10 cellular contexts compared by ENCODE assay signal in genomic region chr4:152460488-152460887, GRCh38.
DNase-seq lines count a peak whose midpoint lies in the region; ATAC-seq, FAIRE-seq and TF ChIP-seq lines count a peak whose summit lies in the region.
"Had no signal": no experiment of that assay in that cellular context is flagged by ENCODE, and none has a peak within 500 bp of the region (broad histone marks: within the 10 kb centered on the region; RNA-seq: fewer than 3 reads in every experiment).

No MANE protein-coding gene starts in this region.

- TF ChIP-seq CTCF in kidney (IDR thresholded peaks at IDR 0.05; ENCODE audit: borderline replicate concordance, extremely low read depth, insufficient read depth): no peak

- no peak for FAIRE-seq in kidney (lab: Jason Lieb, UNC)

- H3K27ac ChIP-seq in BLaER1 treated with 17β-estradiol and CSF1 and Interleukin-3, amounts not matched to agents 10 nM and 100 nM: peak overlapping the region; percentile 86 to 97 (median 93)
- H3K27ac ChIP-seq in kidney (ENCODE audit: low read depth in 2 of 2, low read length in 2 of 2): no peak overlapping the region

- peak overlapping the region; percentile 69 to 92 (median 78) for H3K4me2 ChIP-seq in BLaER1 treated with 17β-estradiol and CSF1 and Interleukin-3, amounts not matched to agents 10 nM and 100 nM

- peaks cover 0 to 5% (median 0%) of the 10 kb centered on the region in 11 experiments; a peak in 5 of 22 replicates for H4K20me1 ChIP-seq in BLaER1 treated with 17β-estradiol and CSF1 and Interleukin-3, amounts not matched to agents 10 nM and 100 nM

- 0 out of 22 replicates have a peak, but pooled peaks cover 0 to 5% (median 0%) of the 10 kb centered on the region in 11 experiments for H3K36me3 ChIP-seq in BLaER1 treated with 17β-estradiol and CSF1 and Interleukin-3, amounts not matched to agents 10 nM and 100 nM
- no peaks in the 10 kb centered on the region for H3K36me3 ChIP-seq in kidney (ENCODE audit: control insufficient read depth in 1 of 2, insufficient read depth in 2 of 2, low read length in 2 of 2)

- H3K27me3 ChIP-seq in BLaER1 treated with 17β-estradiol and CSF1 and Interleukin-3, amounts not matched to agents 10 nM and 100 nM: no peaks in the 10 kb centered on the region

- intact Hi-C loops in kidney (cut with DNase I): no loop called here

- H3K4me3 ChIP-seq in BLaER1 treated with 17β-estradiol and CSF1 and Interleukin-3, amounts not matched to agents 10 nM and 100 nM: peak overlapping the region in 8 of 10 experiments; percentile 8 to 41 (median 29); a peak in 6 of 20 replicates
- no peak overlapping the region for H3K4me3 ChIP-seq in kidney (ENCODE audit: low read length in 2 of 2)

- ATAC-seq in GM21423 (IDR thresholded peaks at IDR 0.05; ENCODE audit: unreplicated experiment) (peak; percentile 25), HG02678 (IDR thresholded peaks at IDR 0.05; ENCODE audit: unreplicated experiment) (no peak)

- DNase-seq in RKO (ENCODE audit: low spot score) (peak; percentile 15), glomerular visceral epithelial cell (ENCODE audit: extremely low spot score) (peak; percentile 31), DMS153 (lab: John Stamatoyannopoulos, UW) (no peak), medulla oblongata (ENCODE audit: extremely low spot score) (no peak), kidney (no peak)
- DNase-seq: activated naive CD4-positive, alpha-beta T cell treated with anti-CD3 and anti-CD28 coated beads, Interleukin-2, amount 10 ng/mL, durations not matched to agents 7 days and 5 days; NCI-H526 had no signal

- peaks cover 73 to 94% (median 82%) of the 10 kb centered on the region in 10 experiments for H3K4me1 ChIP-seq in BLaER1 treated with 17β-estradiol and CSF1 and Interleukin-3, amounts not matched to agents 10 nM and 100 nM
- H3K4me1 ChIP-seq in kidney (ENCODE audit: control insufficient read depth in 1 of 2, insufficient read depth in 1 of 2, low read depth in 1 of 2, low read length in 2 of 2): no peaks in the 10 kb centered on the region

- peak overlapping the region; percentile 71 to 84 (median 77); a peak in 21 of 22 replicates for H3K9ac ChIP-seq in BLaER1 treated with 17β-estradiol and CSF1 and Interleukin-3, amounts not matched to agents 10 nM and 100 nM
- H3K9ac ChIP-seq in kidney (ENCODE audit: low read length in 2 of 2): no peak overlapping the region

- H3K9me3 ChIP-seq in BLaER1 treated with 17β-estradiol and CSF1 and Interleukin-3, amounts not matched to agents 10 nM and 100 nM (replicated peaks in 1 of 11): peaks cover 0 to 3% (median 0%) of the 10 kb centered on the region in 11 experiments; a peak in 2 of 22 replicates
- H3K9me3 ChIP-seq in kidney (ENCODE audit: control insufficient read depth in 1 of 2, low read length in 2 of 2): no peaks in the 10 kb centered on the region

Comparison
In these comparisons a context has a peak if more than half of its experiments do, and no peak if none do; other contexts are left out.
1. H3K27ac ChIP-seq: peak in BLaER1 treated with 17β-estradiol and CSF1 and Interleukin-3, amounts not matched to agents 10 nM and 100 nM (11 of 11); none in kidney (0 of 2).
2. H3K4me3 ChIP-seq: peak in BLaER1 treated with 17β-estradiol and CSF1 and Interleukin-3, amounts not matched to agents 10 nM and 100 nM (8 of 10); none in kidney (0 of 2).
3. H3K9ac ChIP-seq: peak in BLaER1 treated with 17β-estradiol and CSF1 and Interleukin-3, amounts not matched to agents 10 nM and 100 nM (11 of 11); none in kidney (0 of 2).
4. DNase-seq: peak in RKO (single experiment) and glomerular visceral epithelial cell (single experiment); none in DMS153 (single experiment), medulla oblongata (single experiment) and kidney (single experiment).